8 cellular contexts compared by ENCODE assay signal in genomic region chr13:30115257-30115600, GRCh38.
DNase-seq lines count a peak whose midpoint lies in the region; FAIRE-seq and TF ChIP-seq lines count a peak whose summit lies in the region.

No MANE protein-coding gene starts in this region.

- H3K36me3 Mint-ChIP-seq in nephron (ENCODE audit: low read depth), result no peaks in the 10 kb centered on the region

- no peaks in the 10 kb centered on the region for H3K9me3 Mint-ChIP-seq in nephron

- no peaks in the 10 kb centered on the region for H3K79me2 ChIP-seq in Karpas-422 (ENCODE audit: low read length)

- DNase-seq in BE2C (no peak), Karpas-422 (no peak), dorsolateral prefrontal cortex (no peak), NCI-H526 (lab: John Stamatoyannopoulos, UW) (no peak), GM19238 (ENCODE audit: insufficient read length, low spot score) (no peak), SW 1271 (lab: John Stamatoyannopoulos, UW) (no peak), GM19239 (ENCODE audit: insufficient read length, low spot score) (no peak)

- no peak overlapping the region for H3K9ac ChIP-seq in Karpas-422 (ENCODE audit: low read length)

- TF ChIP-seq CTCF in BE2C (IDR thresholded peaks at IDR 0.05; ENCODE audit: low read depth, low read length), result no peak
- peak in 18 of 56 donors; percentile 3 to 59 (median 28) for TF ChIP-seq CTCF in dorsolateral prefrontal cortex (IDR thresholded peaks at IDR 0.05 in 54 of 56, conservative IDR thresholded peaks at IDR 0.05 in 2 of 56; ENCODE audit: low read depth in 1 of 56, partially characterized antibody in 56 of 56)
- peak in 1 of 3 experiments; percentile 6 for TF ChIP-seq CTCF in nephron (IDR thresholded peaks at IDR 0.05; ENCODE audit: unreplicated experiment in 3 of 3)

- H4K20me1 ChIP-seq in Karpas-422 (ENCODE audit: insufficient read depth, low read depth, low read length), result no peaks in the 10 kb centered on the region

- no peaks in the 10 kb centered on the region for H3K27me3 ChIP-seq in BE2C
- no peaks in the 10 kb centered on the region for H3K27me3 ChIP-seq in Karpas-422 (ENCODE audit: low read length)
- H3K27me3 ChIP-seq in dorsolateral prefrontal cortex, result no peaks in the 10 kb centered on the region

- H3K4me2 ChIP-seq in Karpas-422 (ENCODE audit: low read depth, low read length, poor library complexity, severe bottlenecking), result peak overlapping the region; percentile 76

- peaks cover 54% of the 10 kb centered on the region for H3K4me1 Mint-ChIP-seq in nephron

- FAIRE-seq in GM19239 (lab: Jason Lieb, UNC), result no peak

- no peaks in the 10 kb centered on the region for H3K36me3 ChIP-seq in BE2C
- H3K36me3 ChIP-seq in Karpas-422 (ENCODE audit: insufficient read depth, low read length), result no peaks in the 10 kb centered on the region

- no peak overlapping the region for H2AFZ ChIP-seq in Karpas-422 (ENCODE audit: low read length)

- no peak overlapping the region for H3K27ac ChIP-seq in Karpas-422 (ENCODE audit: low read length)
- H3K27ac ChIP-seq in dorsolateral prefrontal cortex, result peak overlapping the region in 27 of 59 donors; percentile 18 to 95 (median 82)

- intact Hi-C loops in dorsolateral prefrontal cortex (cut with DNase I), result loop anchor here (2.0 to 10.0 kb wide), 3 partner anchors 342 to 606 kb away; partner anchors contain the start of gene SLC7A1 (in 2 of the 2)

- H3K4me3 ChIP-seq in BE2C (ENCODE audit: low read depth, low read length) (peak overlapping the region; percentile 53), Karpas-422 (ENCODE audit: low read length) (peak overlapping the region; percentile 63; the same call in 1 of the 2 replicates), dorsolateral prefrontal cortex (peak overlapping the region; percentile 19 to 84 (median 64))

- H3K9me3 ChIP-seq in BE2C, result no peaks in the 10 kb centered on the region
- H3K9me3 ChIP-seq in Karpas-422 (ENCODE audit: low read length), result no peaks in the 10 kb centered on the region

- H3K27me3 Mint-ChIP-seq in nephron (ENCODE audit: low read depth), result peaks cover 28% of the 10 kb centered on the region

- H3K27ac Mint-ChIP-seq in nephron, result peak overlapping the region in 2 of 3 experiments; percentile 53 to 66

- H3K4me1 ChIP-seq in BE2C (peaks cover 14% of the 10 kb centered on the region), Karpas-422 (ENCODE audit: low read length) (peaks cover 22% of the 10 kb centered on the region)

- H3K4me3 Mint-ChIP-seq in nephron, result peak overlapping the region; percentile 77 to 88 (median 85)

- H3K9me2 ChIP-seq in Karpas-422 (replicated peaks; ENCODE audit: insufficient read depth, low read length), result no peaks in the 10 kb centered on the region
